9 cellular contexts compared by ENCODE assay signal in the genomic region with DNA sequence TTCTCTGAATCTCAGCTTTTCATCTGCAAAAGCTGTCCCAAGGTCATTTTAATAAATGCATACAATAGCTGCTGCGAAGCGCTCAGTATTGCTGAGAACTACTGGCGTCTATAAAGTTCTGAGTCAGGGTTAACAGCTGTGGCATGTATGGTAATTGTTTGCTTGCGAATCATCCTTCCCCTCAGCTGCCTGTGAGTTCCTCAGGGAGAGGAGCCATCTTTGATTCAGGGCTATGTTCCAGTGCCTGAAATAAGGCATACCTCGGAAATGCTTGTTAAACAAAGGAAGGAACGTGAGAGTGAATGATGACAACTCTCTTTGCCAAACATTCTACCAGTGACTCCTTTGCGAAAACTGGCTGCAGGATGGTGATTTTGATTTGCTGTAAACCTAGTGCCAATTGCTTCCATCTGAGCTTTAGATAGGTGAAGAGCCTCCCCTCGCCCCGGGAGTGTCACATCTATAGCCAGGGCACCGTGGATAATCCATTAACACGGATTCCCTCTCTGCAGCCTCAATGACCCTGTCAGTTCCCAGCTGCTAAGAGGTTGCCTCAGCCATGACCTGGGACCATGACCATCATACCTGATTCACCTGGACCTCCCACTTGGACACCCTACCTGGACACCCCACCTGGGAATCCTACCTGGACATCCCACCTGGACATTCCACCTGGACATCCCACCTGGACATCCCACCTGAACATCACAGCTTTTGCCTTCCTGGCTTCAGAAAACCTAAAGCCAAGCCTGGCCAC. TPM values are rescaled to one million over a fixed set of nuclear protein-coding genes. Genes with fewer than 3 reads are reported as not detected.
DNase-seq lines count a peak whose midpoint lies in the region; FAIRE-seq and TF ChIP-seq lines count a peak whose summit lies in the region.
"Had no signal": no experiment of that assay in that cellular context is flagged by ENCODE, and none has a peak within 500 bp of the region (broad histone marks: within the 10 kb centered on the region; RNA-seq: fewer than 3 reads in every experiment).

No MANE protein-coding gene starts in this region.

- H3K27ac ChIP-seq in osteoblast (ENCODE audit: low read depth, low read length), result no peak overlapping the region

- H3K36me3 ChIP-seq in Caco-2 (ENCODE audit: control insufficient read depth, insufficient read depth, low read length) (no peaks in the 10 kb centered on the region), MG63 (no peaks in the 10 kb centered on the region), osteoblast (ENCODE audit: insufficient read depth, low read length) (no peaks in the 10 kb centered on the region)

- H3K4me1 ChIP-seq in Caco-2 (peaks cover 8% of the 10 kb centered on the region; the same call in 1 of the 2 replicates), osteoblast (ENCODE audit: insufficient read depth, low read length) (peaks cover 16% of the 10 kb centered on the region)

- H3K9me3 ChIP-seq in Caco-2, result no peaks in the 10 kb centered on the region; the same call in 1 of the 2 replicates
- no peaks in the 10 kb centered on the region; the same call in 1 of the 2 replicates for H3K9me3 ChIP-seq in MG63
- H3K9me3 ChIP-seq in osteoblast (ENCODE audit: low read depth, low read length), result no peaks in the 10 kb centered on the region

- BruUV-seq in Caco-2 (replicated peaks; lab: Mats Ljungman, UMichigan), result no TSS peak

- H2AFZ ChIP-seq in osteoblast (ENCODE audit: low read length), result peak overlapping the region; percentile 51

- H3K4me2 ChIP-seq in osteoblast (ENCODE audit: insufficient read depth, low read length), result peak overlapping the region; percentile 31

- FAIRE-seq in GM19239 (lab: Jason Lieb, UNC), result no peak

- intact Hi-C loops in Caco-2 (cut with micrococcal nuclease; ENCODE audit: unreplicated experiment), result no loop called here

- peak overlapping the region; percentile 10 for H3K27ac Mint-ChIP-seq in Caco-2 (ENCODE audit: unreplicated experiment)
- H3K27ac Mint-ChIP-seq: memory B cell had no signal

- CTCF ChIA-PET in Caco-2 (lab: Charles Lee), result no interaction called here

- no peaks in the 10 kb centered on the region for H3K79me2 ChIP-seq in osteoblast (ENCODE audit: insufficient read depth, low read length)

- TF ChIP-seq CTCF in Caco-2 (IDR thresholded peaks at IDR 0.05; ENCODE audit: insufficient read depth in 1 of 2, low read depth in 1 of 2, low read length in 1 of 2, severe bottlenecking in 1 of 2, unreplicated experiment in 1 of 2), result no peak
- TF ChIP-seq CTCF in osteoblast (IDR thresholded peaks at IDR 0.05; ENCODE audit: extremely low read depth, low read depth, low read length), result no peak

- no peaks in the 10 kb centered on the region for H3K27me3 ChIP-seq in Caco-2 (replicated peaks; ENCODE audit: control insufficient read depth, insufficient read depth, low read length)
- H3K27me3 ChIP-seq in MG63, result no peaks in the 10 kb centered on the region
- no peaks in the 10 kb centered on the region for H3K27me3 ChIP-seq in osteoblast (ENCODE audit: insufficient read depth, low read length)

- H3K9me3 Mint-ChIP-seq in Caco-2 (ENCODE audit: unreplicated experiment), result no peaks in the 10 kb centered on the region
- H3K9me3 Mint-ChIP-seq: memory B cell had no signal

- POLR2A ChIA-PET in Caco-2 (lab: Charles Lee), result no interaction called here

- DNase-seq in Caco-2, result peak in 1 of 2 experiments; percentile 47
- peak; percentile 83 for DNase-seq in MG63
- DNase-seq in dermis blood vessel endothelial cell, result peak; percentile 17
- DNase-seq in osteoblast (ENCODE audit: insufficient read length, low spot score, missing footprints), result peak; percentile 96
- DNase-seq in NOMO-1 treated with dmso at 0.1 percent for 144 hours (lab: John Stamatoyannopoulos, UW; ENCODE audit: unreplicated experiment), result no peak
- DNase-seq in NAMALWA (ENCODE audit: low spot score), result no peak
- DNase-seq in GM19239 (ENCODE audit: insufficient read length, low spot score), result no peak
- no peak for DNase-seq in NCI-H2196 (lab: John Stamatoyannopoulos, UW; ENCODE audit: unreplicated experiment)

- H3K27me3 Mint-ChIP-seq in Caco-2 (ENCODE audit: insufficient read depth, unreplicated experiment), result no peaks in the 10 kb centered on the region
- H3K27me3 Mint-ChIP-seq: memory B cell had no signal

- no peaks in the 10 kb centered on the region for H3K36me3 Mint-ChIP-seq in Caco-2 (ENCODE audit: insufficient read depth, unreplicated experiment)
- H3K36me3 Mint-ChIP-seq: memory B cell had no signal

- no peak overlapping the region for H3K4me3 ChIP-seq in Caco-2 (ENCODE audit: low read depth, low read length)
- H3K4me3 ChIP-seq in MG63, result no peak overlapping the region
- no peak overlapping the region for H3K4me3 ChIP-seq in osteoblast (ENCODE audit: insufficient read depth, low read length)

- H3K4me3 Mint-ChIP-seq in Caco-2 (ENCODE audit: unreplicated experiment), result no peak overlapping the region
- H3K4me3 Mint-ChIP-seq: memory B cell had no signal

- H3K4me1 Mint-ChIP-seq in Caco-2 (ENCODE audit: low read depth, unreplicated experiment), result no peaks in the 10 kb centered on the region
- H3K4me1 Mint-ChIP-seq: memory B cell had no signal

- no peaks in the 10 kb centered on the region for H4K20me1 ChIP-seq in osteoblast (ENCODE audit: insufficient read depth, low read length)

RNA-seq across cellular contexts. Expression of a gene that starts 39.6 kb away (rescaled TPM):
- total RNA-seq in Caco-2 (2022) (3.0 and 3.7 TPM in 2 replicates), dermis blood vessel endothelial cell (0.09 and 0.17 TPM in 2 replicates), osteoblast (not detected in 2 replicates)
- total RNA-seq in MG63 (2014; rRNA removed; shearing (Covaris generic); ENCODE audit: low replicate concordance), result not detected in 2 replicates

RNA-seq across cellular contexts. Expression of a gene that starts 51.1 kb away (rescaled TPM):
- total RNA-seq in Caco-2 (2022), result 0.23 and 0.56 TPM in 2 replicates
- not detected in 2 replicates for total RNA-seq in MG63 (2014; rRNA removed; shearing (Covaris generic); ENCODE audit: low replicate concordance)
- not detected in 2 replicates for total RNA-seq in dermis blood vessel endothelial cell
- under 0.01 and 0.36 TPM in 2 replicates for total RNA-seq in osteoblast

Comparison
In these comparisons a context has a peak if more than half of its experiments do, and no peak if none do; other contexts are left out.
1. DNase-seq: peak in MG63 (single experiment), dermis blood vessel endothelial cell (single experiment) and osteoblast (single experiment); none in NOMO-1 treated with dmso at 0.1 percent for 144 hours (single experiment), NAMALWA (single experiment), GM19239 (single experiment) and NCI-H2196 (single experiment).